In the genomic region with DNA sequence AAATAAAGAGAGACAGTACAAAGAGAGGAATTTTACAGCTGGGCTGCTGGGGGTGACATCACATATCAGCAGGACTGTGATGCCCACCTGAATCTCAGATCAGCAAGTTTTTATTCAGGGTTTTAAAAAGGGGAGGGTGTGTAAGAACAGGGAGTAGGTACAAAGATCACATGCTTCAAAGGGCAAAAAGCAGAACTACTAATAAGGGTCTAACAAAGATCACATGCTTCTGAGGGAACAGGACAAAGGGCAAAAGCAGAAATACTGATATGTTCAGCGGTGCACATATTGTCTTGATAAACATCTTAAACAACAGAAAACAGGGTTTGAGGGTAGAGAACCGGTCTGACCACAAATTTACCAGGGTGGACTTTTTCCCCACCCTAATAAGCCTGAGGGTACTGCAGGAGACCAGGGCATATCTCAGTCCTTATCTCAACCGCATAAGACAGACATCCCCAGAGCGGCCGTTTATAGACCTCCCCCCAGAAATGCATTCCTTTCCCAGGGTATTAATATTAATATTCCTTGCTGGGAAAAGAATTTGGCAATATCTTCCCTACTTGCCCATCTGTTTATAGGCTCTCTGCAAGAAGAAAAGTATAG, we compare ENCODE assay signal across 3 cellular contexts. TPM values are rescaled to one million over a fixed set of nuclear protein-coding genes. Genes with fewer than 3 reads are reported as not detected.
"Had no signal": no experiment of that assay in that cellular context is flagged by ENCODE, and none has a peak within 500 bp of the region (broad histone marks: within the 10 kb centered on the region; RNA-seq: fewer than 3 reads in every experiment).

No MANE protein-coding gene starts in this region.

RNA-seq across cellular contexts. Expression of a gene that starts 7.9 kb away (rescaled TPM):
- total RNA-seq: naive thymus-derived CD8-positive, alpha-beta T cell; neural crest cell had no signal
- polyA plus RNA-seq: mammary epithelial cell; naive thymus-derived CD8-positive, alpha-beta T cell had no signal

RNA-seq across cellular contexts. Expression of a gene that starts 43.4 kb away (rescaled TPM):
- total RNA-seq: neural crest cell had no signal

RNA-seq across cellular contexts. Expression of a gene that starts 48.9 kb away (rescaled TPM):
- total RNA-seq: neural crest cell had no signal
